Comparison of ENCODE assay signal across 20 cellular contexts in genomic region chr15:69412274-69412673, GRCh38. TPM values are rescaled to one million over a fixed set of nuclear protein-coding genes. Genes with fewer than 3 reads are reported as not detected.
DNase-seq lines count a peak whose midpoint lies in the region; ATAC-seq and TF ChIP-seq lines count a peak whose summit lies in the region.
"Had no signal": no experiment of that assay in that cellular context is flagged by ENCODE, and none has a peak within 500 bp of the region (broad histone marks: within the 10 kb centered on the region; RNA-seq: fewer than 3 reads in every experiment).

No MANE protein-coding gene starts in this region.

- H3K27ac Mint-ChIP-seq in T-helper 17 cell, result peak overlapping the region; percentile 34
- peak overlapping the region; percentile 94 for H3K27ac Mint-ChIP-seq in mesothelial cell of epicardium
- H3K27ac Mint-ChIP-seq: CD8-positive, alpha-beta T cell had no signal

- H3K4me3 ChIP-seq in SK-N-SH (ENCODE audit: low read depth in 2 of 2, low read length in 1 of 2) (no peak overlapping the region), thoracic aorta (peak overlapping the region; percentile 89)
- H3K4me3 ChIP-seq: BLaER1 had no signal

- H3K27ac ChIP-seq in SK-N-SH (ENCODE audit: low read depth in 2 of 2, low read length in 1 of 2) (no peak overlapping the region), thoracic aorta (no peak overlapping the region)
- H3K27ac ChIP-seq: BLaER1, HL-60 had no signal

- peaks cover 0 to 17% of the 10 kb centered on the region in 2 experiments for H3K36me3 ChIP-seq in SK-N-SH (replicated peaks in 1 of 2; ENCODE audit: control insufficient read depth in 1 of 2, insufficient read depth in 2 of 2, low read length in 1 of 2)
- no peaks in the 10 kb centered on the region for H3K36me3 ChIP-seq in thoracic aorta

- H3K4me1 Mint-ChIP-seq in T-helper 17 cell, result peaks cover 12% of the 10 kb centered on the region
- H3K4me1 Mint-ChIP-seq in mesothelial cell of epicardium, result peaks cover 44% of the 10 kb centered on the region

- no peak for DNase-seq in SK-N-SH
- DNase-seq in T-helper 17 cell, result no peak
- no peak for DNase-seq in mesothelial cell of epicardium (ENCODE audit: low spot score in 2 of 2, unreplicated experiment in 2 of 2)
- no peak for DNase-seq in thoracic aorta (ENCODE audit: low spot score)
- no peak for DNase-seq in DMS 273 treated with DMSO at 0.1 percent for 48 hours (lab: John Stamatoyannopoulos, UW)
- DNase-seq: 8988T; CD8-positive, alpha-beta T cell; DMS79; Kasumi-1; MM.1S; NCI-H1105; NCI-H1694; NCI-H510A; NCI-H774; SHP77 had no signal

- no peak for TF ChIP-seq RAD21 in SK-N-SH (IDR thresholded peaks at IDR 0.05; ENCODE audit: low read length)

- no peak for TF ChIP-seq CTCF in SK-N-SH (IDR thresholded peaks at IDR 0.05)
- TF ChIP-seq CTCF in mesothelial cell of epicardium (IDR thresholded peaks at IDR 0.05; ENCODE audit: unreplicated experiment), result no peak
- no peak for TF ChIP-seq CTCF in thoracic aorta (IDR thresholded peaks at IDR 0.05)

- H3K79me2 ChIP-seq in SK-N-SH (ENCODE audit: insufficient read depth), result peaks cover 90% of the 10 kb centered on the region

- H3F3A ChIP-seq in SK-N-SH (replicated peaks; ENCODE audit: insufficient read depth), result peaks cover 11% of the 10 kb centered on the region

- H2AFZ ChIP-seq in SK-N-SH (ENCODE audit: low read depth), result no peak overlapping the region

- no peaks in the 10 kb centered on the region for H4K20me1 ChIP-seq in SK-N-SH (ENCODE audit: insufficient read depth)
- H4K20me1 ChIP-seq: BLaER1 had no signal

- no peak for TF ChIP-seq EP300 in SK-N-SH (IDR thresholded peaks at IDR 0.05; ENCODE audit: borderline replicate concordance in 1 of 2, low read depth in 1 of 2, low read length in 1 of 2)

- peak overlapping the region; percentile 92 for H3K4me2 ChIP-seq in SK-N-SH
- H3K4me2 ChIP-seq: BLaER1 had no signal

- H3K27me3 ChIP-seq in SK-N-SH (ENCODE audit: insufficient read depth) (no peaks in the 10 kb centered on the region), thoracic aorta (replicated peaks; ENCODE audit: insufficient read depth) (no peaks in the 10 kb centered on the region)
- H3K27me3 ChIP-seq: BLaER1 had no signal

- no peak for ATAC-seq in SK-N-SH treated with all-trans-retinoic acid at 6 μM for 48 hours
- ATAC-seq in T-helper 17 cell, result no peak
- no peak for ATAC-seq in thoracic aorta (ENCODE audit: insufficient number of reproducible peaks, low FRiP score, low read depth)
- no peak for ATAC-seq in HG02623 (IDR thresholded peaks at IDR 0.05; ENCODE audit: unreplicated experiment)
- no peak for ATAC-seq in GM19455 (IDR thresholded peaks at IDR 0.05; ENCODE audit: unreplicated experiment)
- ATAC-seq: CD8-positive, alpha-beta T cell had no signal

- H3K4me1 ChIP-seq in SK-N-SH (ENCODE audit: control insufficient read depth in 1 of 2, insufficient read depth in 2 of 2, low read depth in 1 of 2, low read length in 1 of 2) (peaks cover 10 to 15% of the 10 kb centered on the region in 2 experiments; a peak in 3 of 4 replicates), thoracic aorta (ENCODE audit: control insufficient read depth in 1 of 2, low read depth in 2 of 2) (peaks cover 7 to 54% of the 10 kb centered on the region in 2 donors)

- no peaks in the 10 kb centered on the region for H3K9me2 ChIP-seq in SK-N-SH

- H3K36me3 Mint-ChIP-seq in T-helper 17 cell (ENCODE audit: low read depth), result no peaks in the 10 kb centered on the region
- H3K36me3 Mint-ChIP-seq in mesothelial cell of epicardium, result no peaks in the 10 kb centered on the region
- H3K36me3 Mint-ChIP-seq: CD8-positive, alpha-beta T cell had no signal

- H3K9me3 ChIP-seq in SK-N-SH, result no peaks in the 10 kb centered on the region
- H3K9me3 ChIP-seq in T-helper 17 cell (ENCODE audit: control insufficient read depth, low read length, poor library complexity, severe bottlenecking), result no peaks in the 10 kb centered on the region
- no peaks in the 10 kb centered on the region for H3K9me3 ChIP-seq in thoracic aorta
- H3K9me3 ChIP-seq: BLaER1 had no signal

- CTCF ChIA-PET in SK-N-SH (lab: Yijun Ruan, JAX), result interaction anchor here (0.9 to 5.7 kb wide), 4 partner anchors 14 to 354 kb away, joined by 3 to 24 read pairs (median 15); no protein-coding TSS in a partner anchor

- POLR2A ChIA-PET in SK-N-SH (lab: Yijun Ruan, JAX), result no interaction called here

- H3K9me3 Mint-ChIP-seq in mesothelial cell of epicardium, result no peaks in the 10 kb centered on the region
- H3K9me3 Mint-ChIP-seq: CD8-positive, alpha-beta T cell had no signal

- no peak overlapping the region for H3K4me3 Mint-ChIP-seq in T-helper 17 cell
- H3K4me3 Mint-ChIP-seq in mesothelial cell of epicardium, result no peak overlapping the region
- H3K4me3 Mint-ChIP-seq: CD8-positive, alpha-beta T cell had no signal

- H3K27me3 Mint-ChIP-seq in T-helper 17 cell, result peaks cover 7% of the 10 kb centered on the region
- H3K27me3 Mint-ChIP-seq in mesothelial cell of epicardium (ENCODE audit: low read depth), result no peaks in the 10 kb centered on the region

- no peak overlapping the region for H3K9ac ChIP-seq in SK-N-SH
- H3K9ac ChIP-seq: BLaER1 had no signal

TF ChIP-seq in SK-N-SH, 30 proteins besides CTCF, POLR2A, EP300 and RAD21:
- no peak for TF ChIP-seq IRF3 (IDR thresholded peaks at IDR 0.05; ENCODE audit: low read depth, low read length)
- TF ChIP-seq POLR2AphosphoS5 (IDR thresholded peaks at IDR 0.05; ENCODE audit: low read depth, low read length), result no peak
- TF ChIP-seq, protein P1, sequence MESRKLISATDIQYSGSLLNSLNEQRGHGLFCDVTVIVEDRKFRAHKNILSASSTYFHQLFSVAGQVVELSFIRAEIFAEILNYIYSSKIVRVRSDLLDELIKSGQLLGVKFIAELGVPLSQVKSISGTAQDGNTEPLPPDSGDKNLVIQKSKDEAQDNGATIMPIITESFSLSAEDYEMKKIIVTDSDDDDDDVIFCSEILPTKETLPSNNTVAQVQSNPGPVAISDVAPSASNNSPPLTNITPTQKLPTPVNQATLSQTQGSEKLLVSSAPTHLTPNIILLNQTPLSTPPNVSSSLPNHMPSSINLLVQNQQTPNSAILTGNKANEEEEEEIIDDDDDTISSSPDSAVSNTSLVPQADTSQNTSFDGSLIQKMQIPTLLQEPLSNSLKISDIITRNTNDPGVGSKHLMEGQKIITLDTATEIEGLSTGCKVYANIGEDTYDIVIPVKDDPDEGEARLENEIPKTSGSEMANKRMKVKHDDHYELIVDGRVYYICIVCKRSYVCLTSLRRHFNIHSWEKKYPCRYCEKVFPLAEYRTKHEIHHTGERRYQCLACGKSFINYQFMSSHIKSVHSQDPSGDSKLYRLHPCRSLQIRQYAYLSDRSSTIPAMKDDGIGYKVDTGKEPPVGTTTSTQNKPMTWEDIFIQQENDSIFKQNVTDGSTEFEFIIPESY (IDR thresholded peaks at IDR 0.05; ENCODE audit: borderline replicate concordance, low read depth), result no peak
- TF ChIP-seq RCOR1 (IDR thresholded peaks at IDR 0.05; ENCODE audit: low read length), result no peak

TF ChIP-seq in SK-N-SH treated with all-trans-retinoic acid at 6 μM for 48 hours, 23 proteins besides CTCF, POLR2A, EP300 and RAD21 (continues in another document):
- no peak for TF ChIP-seq ISL1 (CRISPR knock-in tag; IDR thresholded peaks at IDR 0.05)
- no peak for TF ChIP-seq ZNF565 (CRISPR knock-in tag; conservative IDR thresholded peaks at IDR 0.05; ENCODE audit: low read depth)
- TF ChIP-seq PATZ1 (CRISPR knock-in tag; IDR thresholded peaks at IDR 0.05; ENCODE audit: borderline replicate concordance), result no peak
- no peak for TF ChIP-seq TOX (CRISPR knock-in tag; IDR thresholded peaks at IDR 0.05; ENCODE audit: borderline replicate concordance)
- TF ChIP-seq RARB (CRISPR knock-in tag; IDR thresholded peaks at IDR 0.05), result no peak
- no peak for TF ChIP-seq ZC3H10 (CRISPR knock-in tag; IDR thresholded peaks at IDR 0.05)
- no peak for TF ChIP-seq CSDC2 (CRISPR knock-in tag; IDR thresholded peaks at IDR 0.05)
- TF ChIP-seq ARNTL (CRISPR knock-in tag; IDR thresholded peaks at IDR 0.05; ENCODE audit: borderline replicate concordance, low read depth), result no peak
- TF ChIP-seq ZFP30 (CRISPR knock-in tag; IDR thresholded peaks at IDR 0.05), result no peak
- TF ChIP-seq ESRRG (CRISPR knock-in tag; IDR thresholded peaks at IDR 0.05), result no peak

RNA-seq across cellular contexts. Expression of gene KIF23, which starts 1.9 kb away (rescaled TPM):
- polyA plus RNA-seq in SK-N-SH (2012; rRNA removed), result 23.3 and 25.8 TPM in 2 replicates
- 25.8 and 31.2 TPM in 2 replicates for polyA plus RNA-seq in SK-N-SH (2012; cell fraction: cytosol; rRNA removed)
- 24.5 and 57.5 TPM in 2 replicates for polyA plus RNA-seq in SK-N-SH (2012; cell fraction: nucleus; rRNA removed)
- total RNA-seq in T-helper 17 cell (1 to 10 TPM; 1.6 to 4.3 TPM), mesothelial cell of epicardium (37.8 to 43.5 TPM (median 38.7 TPM) in 3 replicates), thoracic aorta (10 to 100 TPM in 1 of 2 donors, 1 to 10 TPM in 1; 9.8 to 20.6 TPM)

RNA-seq across cellular contexts. Expression of gene RPLP1, which starts 40.3 kb away (rescaled TPM):
- 1,514 and 1,792 TPM in 2 replicates for polyA plus RNA-seq in SK-N-SH (2012; rRNA removed)
- polyA plus RNA-seq in SK-N-SH (2012; cell fraction: cytosol; rRNA removed), result 1,001 and 1,355 TPM in 2 replicates
- 360 and 521 TPM in 2 replicates for polyA plus RNA-seq in SK-N-SH (2012; cell fraction: nucleus; rRNA removed)
- total RNA-seq in T-helper 17 cell, result 1,000 to 10,000 TPM; 2,488 to 2,685 TPM
- 1,296 to 1,333 TPM (median 1,329 TPM) in 3 replicates for total RNA-seq in mesothelial cell of epicardium
- total RNA-seq in thoracic aorta, result 100 to 1,000 TPM; 444 to 515 TPM
